In the genomic region with DNA sequence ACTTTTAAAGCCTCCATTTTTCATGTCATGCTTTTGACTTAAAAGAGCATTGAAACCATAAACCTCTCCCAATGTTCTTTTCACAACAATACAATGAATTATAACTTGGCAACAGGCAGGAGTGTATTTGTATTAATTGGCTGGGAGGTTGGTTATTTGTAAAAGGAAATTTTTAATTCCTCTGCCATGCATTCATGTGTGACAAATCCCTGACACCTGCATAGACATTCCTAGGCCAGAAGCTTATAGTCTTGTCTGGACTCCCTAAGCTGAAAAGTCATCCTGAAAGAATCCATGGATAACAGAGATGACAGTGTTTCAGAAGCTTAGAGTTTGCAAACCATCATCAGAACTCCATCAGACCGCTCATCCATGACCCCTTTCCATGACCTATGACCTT, we compare ENCODE assay signal across 18 cellular contexts.
DNase-seq lines count a peak whose midpoint lies in the region; FAIRE-seq and TF ChIP-seq lines count a peak whose summit lies in the region.
"Had no signal": no experiment of that assay in that cellular context is flagged by ENCODE, and none has a peak within 500 bp of the region (broad histone marks: within the 10 kb centered on the region; RNA-seq: fewer than 3 reads in every experiment).

No MANE protein-coding gene starts in this region.

- H3K4me3 ChIP-seq in GM23248 = no peak overlapping the region
- no peak overlapping the region for H3K4me3 ChIP-seq in astrocyte (ENCODE audit: insufficient read depth, low read depth, low read length)
- no peak overlapping the region for H3K4me3 ChIP-seq in kidney epithelial cell (ENCODE audit: low read depth, low read length)
- H3K4me3 ChIP-seq: ascending aorta, Peyer's patch had no signal

- no peaks in the 10 kb centered on the region for H3F3A ChIP-seq in GM23248 (ENCODE audit: insufficient read depth)

- H3K9ac ChIP-seq in GM23248 (no peak overlapping the region), astrocyte (ENCODE audit: low read length) (no peak overlapping the region)

- no peak for TF ChIP-seq CTCF in astrocyte (IDR thresholded peaks at IDR 0.05; ENCODE audit: insufficient read depth, low read depth, low read length)
- TF ChIP-seq CTCF in kidney epithelial cell (IDR thresholded peaks at IDR 0.05; ENCODE audit: insufficient read depth, low read length, poor library complexity, severe bottlenecking) = no peak
- TF ChIP-seq CTCF in osteocyte (IDR thresholded peaks at IDR 0.05) = no peak

- H3K4me3 Mint-ChIP-seq in astrocyte (ENCODE audit: unreplicated experiment) (no peak overlapping the region), immature natural killer cell (no peak overlapping the region), osteocyte (ENCODE audit: unreplicated experiment) (no peak overlapping the region)
- H3K4me3 Mint-ChIP-seq: activated CD4-positive, alpha-beta T cell treated with anti-CD3 and anti-CD28 coated beads, Interleukin-2, amount 10 ng/mL, durations not matched to agents 7 days and 5 days; CD8-positive, alpha-beta T cell; dendritic cell treated with granulocyte-macrophage colony-stimulating factor and Interleukin-4, amounts not matched to agents 40 ng/mL and 50 ng/mL, for 4 days; nephron progenitor cell; type B pancreatic cell had no signal

- H2AFZ ChIP-seq in GM23248 = no peak overlapping the region
- H2AFZ ChIP-seq in astrocyte (ENCODE audit: low read depth, low read length) = no peak overlapping the region

- DNase-seq in A172 (ENCODE audit: low spot score) (peak; percentile 14), GM23248 (peak; percentile 13), astrocyte (ENCODE audit: low read depth) (peak; percentile 86), kidney epithelial cell (ENCODE audit: low read depth) (peak; percentile 19), immature natural killer cell (no peak), osteocyte (ENCODE audit: extremely low spot score, unreplicated experiment) (no peak), Kasumi-1 (lab: John Stamatoyannopoulos, UW) (no peak), hypothalamus (lab: John Stamatoyannopoulos, UW) (no peak)
- DNase-seq: activated CD4-positive, alpha-beta T cell treated with anti-CD3 and anti-CD28 coated beads, Interleukin-2, amount 10 ng/mL, durations not matched to agents 7 days and 5 days; activated naive CD4-positive, alpha-beta T cell treated with Interleukin-2 at 50 U/mL for 16 hours; CD8-positive, alpha-beta T cell; NCI-H526 treated with DMSO at 0.1 percent for 48 hours; nephron progenitor cell; Peyer's patch; stimulated activated naive CD8-positive, alpha-beta T cell treated with anti-CD3 and anti-CD28 coated beads, Interleukin-15, Interleukin-2, amounts not matched to agents 100 U/mL and 50 U/mL, for 24 hours had no signal

- 54 to 68% methylated on average over 1 of the region's 1 CpG for WGBS in GM23248 (ENCODE audit: low coverage in 1 of 2, low lambda C conversion rate in 2 of 2, missing lambda C conversion rate in 2 of 2), 2 experiments

- H3K36me3 Mint-ChIP-seq in astrocyte (ENCODE audit: low read depth, unreplicated experiment) = no peaks in the 10 kb centered on the region
- H3K36me3 Mint-ChIP-seq in immature natural killer cell = no peaks in the 10 kb centered on the region
- no peaks in the 10 kb centered on the region for H3K36me3 Mint-ChIP-seq in osteocyte (ENCODE audit: unreplicated experiment)
- H3K36me3 Mint-ChIP-seq: CD8-positive, alpha-beta T cell; type B pancreatic cell had no signal

- H3K27me3 Mint-ChIP-seq in astrocyte (ENCODE audit: low read depth, unreplicated experiment) (no peaks in the 10 kb centered on the region), immature natural killer cell (ENCODE audit: low read depth in 3 of 3) (peaks cover 0 to under 1% (median 0%) of the 10 kb centered on the region in 3 donors), osteocyte (ENCODE audit: unreplicated experiment) (no peaks in the 10 kb centered on the region)
- H3K27me3 Mint-ChIP-seq: activated CD4-positive, alpha-beta T cell treated with anti-CD3 and anti-CD28 coated beads, Interleukin-2, amount 10 ng/mL, durations not matched to agents 7 days and 5 days; type B pancreatic cell had no signal

- H3K9me3 ChIP-seq in GM23248 (ENCODE audit: low read depth) (no peaks in the 10 kb centered on the region), astrocyte (ENCODE audit: insufficient read depth, low read depth, low read length) (no peaks in the 10 kb centered on the region)
- H3K9me3 ChIP-seq: ascending aorta, Peyer's patch had no signal

- H3K36me3 ChIP-seq in GM23248 (ENCODE audit: low read depth) (no peaks in the 10 kb centered on the region), astrocyte (ENCODE audit: insufficient read depth, low read length) (no peaks in the 10 kb centered on the region), kidney epithelial cell (ENCODE audit: control insufficient read depth, insufficient read depth, low read length) (no peaks in the 10 kb centered on the region)
- H3K36me3 ChIP-seq: ascending aorta, Peyer's patch had no signal

- H3K27me3 ChIP-seq in GM23248 (replicated peaks; ENCODE audit: insufficient read depth) = no peaks in the 10 kb centered on the region
- no peaks in the 10 kb centered on the region for H3K27me3 ChIP-seq in astrocyte (ENCODE audit: insufficient read depth, low read length)
- no peaks in the 10 kb centered on the region for H3K27me3 ChIP-seq in kidney epithelial cell (ENCODE audit: control insufficient read depth, insufficient read depth, low read length)
- H3K27me3 ChIP-seq: ascending aorta, Peyer's patch had no signal

- H3K4me1 ChIP-seq in GM23248 (ENCODE audit: insufficient read depth) = 0 out of 2 replicates have a peak, but pooled peaks cover 5% of the 10 kb centered on the region
- H3K4me1 ChIP-seq in astrocyte (ENCODE audit: insufficient read depth, low read length) = peaks cover 7% of the 10 kb centered on the region
- H3K4me1 ChIP-seq: ascending aorta had no signal

- H3K79me2 ChIP-seq in GM23248 (ENCODE audit: insufficient read depth) (no peaks in the 10 kb centered on the region), astrocyte (ENCODE audit: insufficient read depth, low read length) (no peaks in the 10 kb centered on the region)

- no peak overlapping the region for H3K4me2 ChIP-seq in GM23248 (ENCODE audit: unreplicated experiment)
- H3K4me2 ChIP-seq in astrocyte (ENCODE audit: low read length) = no peak overlapping the region

- no peaks in the 10 kb centered on the region for H4K20me1 ChIP-seq in GM23248 (ENCODE audit: insufficient read depth)
- no peaks in the 10 kb centered on the region for H4K20me1 ChIP-seq in astrocyte (ENCODE audit: insufficient read depth, low read length)

- H3K4me1 Mint-ChIP-seq in astrocyte (ENCODE audit: low read depth, unreplicated experiment) (peaks cover 29% of the 10 kb centered on the region), immature natural killer cell (peaks cover 18 to 31% of the 10 kb centered on the region in 2 donors), osteocyte (ENCODE audit: unreplicated experiment) (peaks cover 10% of the 10 kb centered on the region)

- H3K27ac ChIP-seq in GM23248 (no peak overlapping the region), astrocyte (ENCODE audit: low read depth, low read length) (no peak overlapping the region)
- H3K27ac ChIP-seq: ascending aorta, Peyer's patch had no signal

- H3K9me2 ChIP-seq in GM23248 (ENCODE audit: insufficient read depth) = no peaks in the 10 kb centered on the region

- peak overlapping the region; percentile 73 for H3K27ac Mint-ChIP-seq in astrocyte (ENCODE audit: unreplicated experiment)
- H3K27ac Mint-ChIP-seq in immature natural killer cell = no peak overlapping the region
- no peak overlapping the region for H3K27ac Mint-ChIP-seq in osteocyte (ENCODE audit: unreplicated experiment)
- H3K27ac Mint-ChIP-seq: activated CD4-positive, alpha-beta T cell treated with anti-CD3 and anti-CD28 coated beads, Interleukin-2, amount 10 ng/mL, durations not matched to agents 7 days and 5 days; CD8-positive, alpha-beta T cell; dendritic cell treated with granulocyte-macrophage colony-stimulating factor and Interleukin-4, amounts not matched to agents 40 ng/mL and 50 ng/mL, for 4 days; type B pancreatic cell had no signal

- H3K9me3 Mint-ChIP-seq in astrocyte (ENCODE audit: unreplicated experiment) = peaks cover 2% of the 10 kb centered on the region
- no peaks in the 10 kb centered on the region for H3K9me3 Mint-ChIP-seq in immature natural killer cell
- H3K9me3 Mint-ChIP-seq in osteocyte (ENCODE audit: unreplicated experiment) = no peaks in the 10 kb centered on the region
- H3K9me3 Mint-ChIP-seq: CD8-positive, alpha-beta T cell; dendritic cell treated with granulocyte-macrophage colony-stimulating factor and Interleukin-4, amounts not matched to agents 40 ng/mL and 50 ng/mL, for 4 days; nephron progenitor cell; type B pancreatic cell had no signal

- in situ Hi-C loops in GM23248 (cut with MboI) = no loop called here

- FAIRE-seq in astrocyte (lab: Jason Lieb, UNC) = no peak

Comparison
In these comparisons a context has a peak if more than half of its experiments do, and no peak if none do; other contexts are left out.
1. DNase-seq: peak in A172 (single experiment), GM23248 (single experiment), astrocyte (single experiment) and kidney epithelial cell (single experiment); none in immature natural killer cell (0 of 3), osteocyte (single experiment), Kasumi-1 (0 of 2) and hypothalamus (0 of 51).